18 cellular contexts compared by ENCODE assay signal in the genomic region with DNA sequence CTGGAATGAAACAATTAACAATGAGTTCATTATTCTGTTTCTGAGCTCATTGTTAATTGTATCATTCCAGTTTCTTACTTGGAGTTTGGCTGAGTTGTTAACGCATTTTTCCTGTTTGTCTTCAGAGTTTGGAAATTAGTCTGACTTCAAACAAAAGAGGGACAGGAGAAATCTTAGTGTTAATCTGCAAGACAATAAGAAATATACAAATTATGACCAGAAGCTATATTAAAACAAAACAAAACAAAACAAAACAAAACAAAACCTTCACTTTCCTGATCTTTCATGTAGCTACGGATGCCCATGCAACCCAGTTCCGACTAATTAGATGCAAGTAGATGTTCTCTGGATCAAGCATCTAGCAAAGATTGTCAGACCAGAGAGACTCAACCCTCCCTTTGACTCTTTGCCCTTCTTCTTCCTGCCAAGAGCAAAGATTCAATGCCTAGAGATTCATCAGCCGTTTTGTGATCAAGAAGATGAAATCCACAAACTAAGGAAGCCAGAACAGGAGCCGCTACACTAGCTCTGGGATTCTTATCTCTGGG.
"Had no signal": no experiment of that assay in that cellular context is flagged by ENCODE, and none has a peak within 500 bp of the region (broad histone marks: within the 10 kb centered on the region; RNA-seq: fewer than 3 reads in every experiment).

No MANE protein-coding gene starts in this region.

- H3K4me1 ChIP-seq: tibial artery had no signal

- DNase-seq: activated CD4-positive, alpha-beta T cell treated with anti-CD3 and anti-CD28 coated beads for 36 hours; activated CD4-positive, alpha-beta T cell treated with anti-CD3 and anti-CD28 coated beads, Interleukin-2, amount 50 U/mL, for 4 hours; activated CD8-positive, alpha-beta memory T cell treated with anti-CD3 and anti-CD28 coated beads for 24 hours; activated CD8-positive, alpha-beta memory T cell treated with anti-CD3 and anti-CD28 coated beads, Interleukin-2, amount 50 U/mL, for 4 hours; activated T-cell treated with anti-CD3 and anti-CD28 coated beads, Interleukin-2, amount 50 U/mL, for 24 hours; aorta; kidney; posterior cingulate gyrus; stimulated activated CD4-positive, alpha-beta T cell treated with anti-CD3 and anti-CD28 coated beads, Interleukin-4, amount 100 ng/mL, for 24 hours; stimulated activated naive CD4-positive, alpha-beta T cell treated with Interleukin-2 at 50 U/mL for 16 hours; T-helper 1 cell; tibial artery had no signal

- H3K36me3 ChIP-seq: tibial artery had no signal

- H3K27ac ChIP-seq: coronary artery, epithelial cell of prostate, tibial artery had no signal

- H3K9me3 ChIP-seq: tibial artery had no signal

- H3K4me3 ChIP-seq: coronary artery, lung, tibial artery had no signal

- H3K27me3 ChIP-seq: tibial artery had no signal

- ATAC-seq: activated CD4-positive, alpha-beta T cell treated with anti-CD3 and anti-CD28 coated beads for 36 hours; activated naive CD4-positive, alpha-beta T cell treated with anti-CD3 and anti-CD28 coated beads, Interleukin-2, amount 50 U/mL, for 72 hours; activated T-helper 17 cell treated with anti-CD3 and anti-CD28 coated beads, Interleukin-2, amount 50 U/mL, for 72 hours; left lobe of liver had no signal
